ENCODE assay signal across 1 cellular context in genomic region chr2:218839430-218839829, GRCh38.
TF ChIP-seq lines count a peak whose summit lies in the region.

No MANE protein-coding gene starts in this region.

TF ChIP-seq in HepG2, 621 proteins besides CTCF, POLR2A, EP300 and RAD21:
- TF ChIP-seq KLF15 (CRISPR knock-in tag; IDR thresholded peaks at IDR 0.05; ENCODE audit: borderline replicate concordance) (no peak), SRF (IDR thresholded peaks at IDR 0.05; ENCODE audit: low read depth, low read length) (no peak)
